Comparison of ENCODE assay signal across 29 cellular contexts in the genomic region with DNA sequence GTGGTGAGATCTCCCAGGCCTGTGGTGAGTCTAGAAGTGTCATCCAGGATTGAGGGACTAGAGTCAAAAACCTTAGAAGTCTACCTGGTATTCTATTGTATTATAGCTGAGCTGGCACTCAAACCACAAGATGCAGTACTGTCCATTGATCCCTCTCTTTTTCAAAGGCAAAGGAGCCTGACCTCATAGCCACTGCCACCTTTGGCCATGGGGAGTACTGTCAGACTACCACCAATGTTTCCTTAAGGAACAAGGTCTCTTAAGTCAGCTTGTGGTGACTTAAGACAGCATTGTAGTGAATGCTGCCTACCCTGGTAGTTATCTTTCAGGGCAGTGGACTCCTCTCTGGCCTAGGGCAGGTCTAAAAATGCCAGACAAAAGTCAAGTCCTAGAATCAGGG.
"Had no signal": no experiment of that assay in that cellular context is flagged by ENCODE, and none has a peak within 500 bp of the region (broad histone marks: within the 10 kb centered on the region; RNA-seq: fewer than 3 reads in every experiment).

No MANE protein-coding gene starts in this region.

- H3K27ac ChIP-seq: left lung, lower lobe of right lung, ovary, prostate gland, skin epidermis, suprapubic skin, thoracic aorta, tibial artery, upper lobe of right lung had no signal

- H3K36me3 Mint-ChIP-seq: naive thymus-derived CD4-positive, alpha-beta T cell; stimulated activated effector memory CD8-positive, alpha-beta T cell treated with anti-CD3 and anti-CD28 coated beads, Interleukin-12 subunit alpha, Interleukin-12 subunit beta, amount 100 ng/mL, for 72 hours had no signal

- H3K27ac Mint-ChIP-seq: immature natural killer cell; naive thymus-derived CD4-positive, alpha-beta T cell; natural killer cell treated with Interleukin-12 subunit alpha and Interleukin-12 subunit beta and Interleukin-15 and Interleukin-18, amount 100 ng/mL, for 72 hours; stimulated activated effector memory CD8-positive, alpha-beta T cell treated with anti-CD3 and anti-CD28 coated beads, Interleukin-12 subunit alpha, Interleukin-12 subunit beta, amount 100 ng/mL, for 72 hours; stimulated activated naive CD8-positive, alpha-beta T cell treated with anti-CD3 and anti-CD28 coated beads, Interleukin-15, Interleukin-2, amounts not matched to agents 100 ng/mL and 50 ng/mL, for 24 hours had no signal

- H3K4me1 ChIP-seq: left lung, lower lobe of right lung, prostate gland, suprapubic skin, tibial artery, upper lobe of right lung had no signal

- H3K27me3 Mint-ChIP-seq: naive thymus-derived CD4-positive, alpha-beta T cell; natural killer cell treated with Interleukin-12 subunit alpha and Interleukin-12 subunit beta and Interleukin-15 and Interleukin-18, amount 100 ng/mL, for 72 hours; stimulated activated naive CD8-positive, alpha-beta T cell treated with anti-CD3 and anti-CD28 coated beads, Interleukin-15, Interleukin-2, amounts not matched to agents 100 ng/mL and 50 ng/mL, for 24 hours had no signal

- H3K36me3 ChIP-seq: left lung, lower lobe of right lung, ovary, prostate gland, suprapubic skin, thoracic aorta, tibial artery, upper lobe of right lung had no signal

- H3K9me3 ChIP-seq: lower lobe of right lung, ovary, prostate gland, suprapubic skin, thoracic aorta, upper lobe of right lung had no signal

- H3K4me1 Mint-ChIP-seq: immature natural killer cell; naive thymus-derived CD4-positive, alpha-beta T cell; stimulated activated effector memory CD8-positive, alpha-beta T cell treated with anti-CD3 and anti-CD28 coated beads, Interleukin-12 subunit alpha, Interleukin-12 subunit beta, amount 100 ng/mL, for 72 hours had no signal

- DNase-seq: hippocampal formation; immature natural killer cell; kidney; left colon; left lung; lower lobe of right lung; mammary epithelial cell; midbrain; mucosa of descending colon; naive thymus-derived CD4-positive, alpha-beta T cell; ovary; retina; right cardiac atrium; stimulated activated CD4-positive, alpha-beta T cell treated with anti-CD3 and anti-CD28 coated beads, Interleukin-12 subunit alpha, Interleukin-12 subunit beta, amount 100 ng/mL, for 4 hours; stimulated activated CD4-positive, alpha-beta T cell treated with anti-CD3 and anti-CD28 coated beads, Interleukin-15, amount 100 ng/mL, for 24 hours; stimulated activated CD4-positive, alpha-beta T cell treated with anti-CD3 and anti-CD28 coated beads, Interleukin-2, amount 100 ng/mL, for 24 hours; stimulated activated CD4-positive, alpha-beta T cell treated with anti-CD3 and anti-CD28 coated beads, Interleukin-4, amount 100 ng/mL, for 24 hours; stimulated activated naive CD4-positive, alpha-beta T cell; tibial artery; trophoblast cell; upper lobe of right lung had no signal

- H3K4me3 Mint-ChIP-seq: immature natural killer cell; naive thymus-derived CD4-positive, alpha-beta T cell; natural killer cell treated with Interleukin-12 subunit alpha and Interleukin-12 subunit beta and Interleukin-15 and Interleukin-18, amount 100 ng/mL, for 72 hours; stimulated activated effector memory CD8-positive, alpha-beta T cell treated with anti-CD3 and anti-CD28 coated beads, Interleukin-12 subunit alpha, Interleukin-12 subunit beta, amount 100 ng/mL, for 72 hours; stimulated activated naive CD8-positive, alpha-beta T cell treated with anti-CD3 and anti-CD28 coated beads, Interleukin-15, Interleukin-2, amounts not matched to agents 100 ng/mL and 50 ng/mL, for 24 hours had no signal

- H3K27me3 ChIP-seq: left lung, ovary, suprapubic skin, tibial artery, upper lobe of right lung had no signal

- H3K4me3 ChIP-seq: left lung, lower lobe of right lung, mucosa of descending colon, ovary, prostate gland, skin epidermis, suprapubic skin, thoracic aorta, tibial artery, upper lobe of right lung had no signal

- ATAC-seq: left colon; left lung; lower lobe of right lung; mucosa of descending colon; naive thymus-derived CD4-positive, alpha-beta T cell; natural killer cell treated with Interleukin-12 subunit alpha and Interleukin-12 subunit beta and Interleukin-15 and Interleukin-18, amount 100 ng/mL, for 72 hours; right cardiac atrium; sciatic nerve; stimulated activated effector memory CD8-positive, alpha-beta T cell treated with anti-CD3 and anti-CD28 coated beads, Interleukin-12 subunit alpha, Interleukin-12 subunit beta, amount 100 ng/mL, for 72 hours; upper lobe of right lung had no signal
